In the genomic region with DNA sequence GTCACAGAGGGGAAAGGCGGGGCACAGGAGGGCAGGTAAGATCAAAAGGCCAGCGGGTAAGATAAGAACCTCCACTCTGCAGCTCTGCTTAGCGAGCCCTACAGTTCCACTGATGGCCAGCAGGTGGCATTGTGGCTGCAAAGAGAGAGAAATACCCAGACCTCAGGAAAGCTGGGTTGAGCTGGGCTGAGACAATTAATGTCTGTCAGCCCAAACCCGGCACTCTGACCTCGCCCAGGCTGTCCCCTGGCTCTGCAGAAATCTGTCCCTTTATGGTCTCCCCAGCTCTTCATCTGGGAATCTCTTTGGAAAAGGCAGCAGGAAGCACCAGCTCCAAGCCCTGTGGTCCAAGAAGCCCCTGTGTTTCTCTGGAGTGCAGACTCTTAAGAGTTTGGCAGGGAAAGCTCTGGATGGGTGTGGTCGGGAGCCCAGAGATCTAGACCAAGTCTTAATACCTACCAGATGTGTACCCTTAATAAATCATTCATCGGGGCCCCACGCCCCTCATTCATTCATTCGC, we compare ENCODE assay signal across 1 cellular context.
TF ChIP-seq lines count a peak whose summit lies in the region.

No MANE protein-coding gene starts in this region.

TF ChIP-seq in H1, 55 proteins besides CTCF, POLR2A, EP300 and RAD21:
- TF ChIP-seq CEBPB (IDR thresholded peaks at IDR 0.05; ENCODE audit: low read depth, low read length), result no peak
- TF ChIP-seq KDM5A (IDR thresholded peaks at IDR 0.05; ENCODE audit: low read length), result no peak
- no peak for TF ChIP-seq FOSL1 (IDR thresholded peaks at IDR 0.05; ENCODE audit: insufficient read depth, low read depth, low read length)
- 0 out of 4 replicates have a peak, but pooled peaks of 1 of the 2 experiments have one; percentile 37 for TF ChIP-seq SIN3A (conservative IDR thresholded peaks at IDR 0.05 in 1 of 2, IDR thresholded peaks at IDR 0.05 in 1 of 2; ENCODE audit: low read depth in 1 of 2, low read length in 2 of 2)
- no peak for TF ChIP-seq EZH2 (IDR thresholded peaks at IDR 0.05; ENCODE audit: low read depth, low read length, severe bottlenecking)
- no peak for TF ChIP-seq RXRA (IDR thresholded peaks at IDR 0.05; ENCODE audit: insufficient read depth, low read depth, low read length)
- TF ChIP-seq BRCA1 (IDR thresholded peaks at IDR 0.05; ENCODE audit: low read depth, low read length), result no peak
- TF ChIP-seq ATF2 (IDR thresholded peaks at IDR 0.05; ENCODE audit: low read length), result no peak
- no peak for TF ChIP-seq MAFK (IDR thresholded peaks at IDR 0.05; ENCODE audit: low read depth, low read length)
- TF ChIP-seq, protein P1, sequence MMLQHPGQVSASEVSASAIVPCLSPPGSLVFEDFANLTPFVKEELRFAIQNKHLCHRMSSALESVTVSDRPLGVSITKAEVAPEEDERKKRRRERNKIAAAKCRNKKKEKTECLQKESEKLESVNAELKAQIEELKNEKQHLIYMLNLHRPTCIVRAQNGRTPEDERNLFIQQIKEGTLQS (IDR thresholded peaks at IDR 0.05; ENCODE audit: insufficient read depth, low read depth, low read length), result no peak
- no peak for TF ChIP-seq ZNF274 (IDR thresholded peaks at IDR 0.05; ENCODE audit: borderline replicate concordance, extremely low read depth, low read length)
- no peak for TF ChIP-seq TAF1 (IDR thresholded peaks at IDR 0.05; ENCODE audit: low read depth, low read length)
- peak; percentile 7; the same call in 1 of the 2 replicates for TF ChIP-seq TEAD4 (IDR thresholded peaks at IDR 0.05; ENCODE audit: low read depth, low read length)
- no peak for TF ChIP-seq EGR1 (IDR thresholded peaks at IDR 0.05; ENCODE audit: borderline replicate concordance, low read depth, low read length)
- no peak for TF ChIP-seq CREB1 (IDR thresholded peaks at IDR 0.05)
- TF ChIP-seq SIRT6 (IDR thresholded peaks at IDR 0.05; ENCODE audit: low read length), result no peak
- TF ChIP-seq, protein P2, sequence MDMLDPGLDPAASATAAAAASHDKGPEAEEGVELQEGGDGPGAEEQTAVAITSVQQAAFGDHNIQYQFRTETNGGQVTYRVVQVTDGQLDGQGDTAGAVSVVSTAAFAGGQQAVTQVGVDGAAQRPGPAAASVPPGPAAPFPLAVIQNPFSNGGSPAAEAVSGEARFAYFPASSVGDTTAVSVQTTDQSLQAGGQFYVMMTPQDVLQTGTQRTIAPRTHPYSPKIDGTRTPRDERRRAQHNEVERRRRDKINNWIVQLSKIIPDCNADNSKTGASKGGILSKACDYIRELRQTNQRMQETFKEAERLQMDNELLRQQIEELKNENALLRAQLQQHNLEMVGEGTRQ (IDR thresholded peaks at IDR 0.05; ENCODE audit: low read length), result no peak
- TF ChIP-seq GTF2F1 (IDR thresholded peaks at IDR 0.05; ENCODE audit: borderline replicate concordance, low read depth, low read length), result no peak
- no peak for TF ChIP-seq BACH1 (IDR thresholded peaks at IDR 0.05; ENCODE audit: low read length)
- peak; percentile 36; the same call in 1 of the 2 replicates for TF ChIP-seq POLR2AphosphoS5 (IDR thresholded peaks at IDR 0.05; ENCODE audit: low read depth, low read length)
- TF ChIP-seq NRF1 (IDR thresholded peaks at IDR 0.05; ENCODE audit: low read depth, low read length), result no peak
